12 cellular contexts compared by ENCODE assay signal in the genomic region with DNA sequence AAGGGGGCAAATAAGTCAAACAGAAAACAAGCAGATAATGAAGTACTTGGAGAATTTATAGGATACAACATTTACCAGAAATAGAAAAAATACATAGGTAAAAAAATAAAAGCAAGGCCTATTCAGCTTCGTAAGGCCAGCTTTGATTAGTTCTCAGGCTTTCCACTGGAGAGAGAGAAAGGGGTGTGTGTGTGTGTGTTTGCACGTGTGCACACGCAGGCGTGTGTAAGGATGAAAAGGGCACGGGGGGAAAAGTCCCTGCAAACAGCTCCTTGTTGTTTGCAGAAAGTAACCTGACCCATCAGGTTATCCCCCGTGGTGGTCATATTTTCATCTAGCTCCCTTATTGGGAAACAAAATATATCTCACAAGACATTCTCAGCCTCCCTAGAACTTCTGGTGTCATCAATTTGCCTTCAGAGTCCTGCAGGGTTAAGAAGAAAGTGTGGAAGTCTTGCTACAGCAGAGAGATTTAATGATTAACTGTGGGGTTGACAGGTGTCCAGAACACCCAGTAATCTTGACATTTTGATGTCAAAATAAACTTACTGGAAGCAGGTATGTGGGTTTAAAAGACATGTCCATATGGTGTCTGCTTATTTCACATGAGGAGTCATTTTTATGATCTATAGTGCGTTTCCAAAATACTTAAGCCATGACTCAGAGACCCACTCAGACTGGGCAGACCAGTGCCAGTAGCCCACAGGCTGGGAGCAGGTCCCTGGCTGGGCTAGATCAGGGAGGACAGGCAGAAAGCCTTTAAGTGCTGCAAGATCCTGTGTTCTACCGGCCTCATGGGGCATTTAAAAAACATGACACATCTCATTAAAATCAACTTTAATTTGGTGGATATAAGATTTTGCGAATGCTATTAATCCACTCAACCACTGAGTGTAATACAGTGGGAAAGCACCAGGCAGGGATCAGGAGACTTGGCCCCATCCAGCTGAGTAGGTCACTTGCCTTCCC.
A peak's percentile ranks its signal among the peaks of the same experiment; 100 is the strongest.
DNase-seq lines count a peak whose midpoint lies in the region; ATAC-seq and TF ChIP-seq lines count a peak whose summit lies in the region.
"Had no signal": no experiment of that assay in that cellular context is flagged by ENCODE, and none has a peak within 500 bp of the region (broad histone marks: within the 10 kb centered on the region; RNA-seq: fewer than 3 reads in every experiment).

No MANE protein-coding gene starts in this region.

- H3F3A ChIP-seq in SK-N-SH (replicated peaks; ENCODE audit: insufficient read depth): peaks cover 15% of the 10 kb centered on the region

- H3K79me2 ChIP-seq in SK-N-SH (ENCODE audit: insufficient read depth): no peaks in the 10 kb centered on the region

- ATAC-seq in HG02678 (IDR thresholded peaks at IDR 0.05; ENCODE audit: unreplicated experiment): peak; percentile 73
- peak; percentile 84 for ATAC-seq in left lung
- ATAC-seq in HG02884 (IDR thresholded peaks at IDR 0.05; ENCODE audit: unreplicated experiment): no peak

- CTCF ChIA-PET in SK-N-SH (lab: Yijun Ruan, JAX): no interaction called here

- H3K27ac ChIP-seq in SK-N-SH (ENCODE audit: low read depth in 2 of 2, low read length in 1 of 2): peak overlapping the region; percentile 74 to 92
- no peak overlapping the region for H3K27ac ChIP-seq in left lung
- H3K27ac ChIP-seq: SK-N-MC had no signal

- H3K9me3 ChIP-seq in SK-N-SH (no peaks in the 10 kb centered on the region; the same call in 1 of the 2 replicates), left lung (no peaks in the 10 kb centered on the region)

- no peak overlapping the region for H2AFZ ChIP-seq in SK-N-SH (ENCODE audit: low read depth)

- peak overlapping the region; percentile 46; the same call in 1 of the 2 replicates for H3K4me2 ChIP-seq in SK-N-SH

- H3K27me3 ChIP-seq in SK-N-SH (ENCODE audit: insufficient read depth) (no peaks in the 10 kb centered on the region), left lung (no peaks in the 10 kb centered on the region)

- no peak overlapping the region; the same call in 1 of the 2 replicates for H3K9ac ChIP-seq in SK-N-SH

- H3K36me3 ChIP-seq in SK-N-SH (replicated peaks in 1 of 2; ENCODE audit: control insufficient read depth in 1 of 2, insufficient read depth in 2 of 2, low read length in 1 of 2): peaks cover 0 to under 1% of the 10 kb centered on the region in 2 experiments
- H3K36me3 ChIP-seq in left lung: no peaks in the 10 kb centered on the region

- WGBS in SK-N-SH (ENCODE audit: low lambda C conversion rate): 54% methylated on average over 9 of the region's 9 CpGs

- TF ChIP-seq EP300 in SK-N-SH (IDR thresholded peaks at IDR 0.05; ENCODE audit: borderline replicate concordance in 1 of 2, low read depth in 1 of 2, low read length in 1 of 2): peak; percentile 62 to 94

- H3K4me1 ChIP-seq in SK-N-SH (ENCODE audit: control insufficient read depth in 1 of 2, insufficient read depth in 2 of 2, low read depth in 1 of 2, low read length in 1 of 2) (peaks cover 7% of the 10 kb centered on the region in 2 experiments), left lung (no peaks in the 10 kb centered on the region)

- intact Hi-C loops in left lung (cut with DNase I): no loop called here

- POLR2A ChIA-PET in SK-N-SH (lab: Yijun Ruan, JAX): no interaction called here

- no peak overlapping the region for H3K4me3 ChIP-seq in SK-N-SH (ENCODE audit: low read depth in 2 of 2, low read length in 1 of 2)
- no peak overlapping the region for H3K4me3 ChIP-seq in left lung
- H3K4me3 ChIP-seq: SK-N-MC had no signal

- TF ChIP-seq CTCF in SK-N-SH (IDR thresholded peaks at IDR 0.05): no peak
- no peak for TF ChIP-seq CTCF in left lung (IDR thresholded peaks at IDR 0.05)

- no peaks in the 10 kb centered on the region for H4K20me1 ChIP-seq in SK-N-SH (ENCODE audit: insufficient read depth)

- TF ChIP-seq RAD21 in SK-N-SH (IDR thresholded peaks at IDR 0.05; ENCODE audit: low read length): no peak

- DNase-seq in EH (ENCODE audit: low read depth) (peak; percentile 93), SK-N-SH (no peak), left lung (no peak), SHP77 (lab: John Stamatoyannopoulos, UW) (no peak), middle frontal gyrus (ENCODE audit: extremely low spot score, low spot score) (no peak), NCI-H774 (lab: John Stamatoyannopoulos, UW) (no peak)
- DNase-seq: activated T-cell treated with anti-CD3 and anti-CD28 coated beads for 4 hours; effector memory CD4-positive, alpha-beta T cell; naive B cell had no signal

- no peaks in the 10 kb centered on the region for H3K9me2 ChIP-seq in SK-N-SH

TF ChIP-seq in SK-N-SH, 30 proteins besides CTCF, POLR2A, EP300 and RAD21 (continues in another document):
- TF ChIP-seq GATA2 (CRISPR knock-in tag; IDR thresholded peaks at IDR 0.05) (no peak), SIN3A (IDR thresholded peaks at IDR 0.05; ENCODE audit: borderline replicate concordance, low read depth, low read length) (peak; percentile 82), FOXM1 (IDR thresholded peaks at IDR 0.05; ENCODE audit: low read depth) (peak; percentile 93; the same call in 1 of the 2 replicates), JUND (IDR thresholded peaks at IDR 0.05) (peak; percentile 99), SMC3 (IDR thresholded peaks at IDR 0.05; ENCODE audit: low read depth, low read length) (no peak)
- TF ChIP-seq, protein P1, sequence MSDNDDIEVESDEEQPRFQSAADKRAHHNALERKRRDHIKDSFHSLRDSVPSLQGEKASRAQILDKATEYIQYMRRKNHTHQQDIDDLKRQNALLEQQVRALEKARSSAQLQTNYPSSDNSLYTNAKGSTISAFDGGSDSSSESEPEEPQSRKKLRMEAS (IDR thresholded peaks at IDR 0.05; ENCODE audit: low read depth): peak; percentile 56
- TF ChIP-seq, protein P2, sequence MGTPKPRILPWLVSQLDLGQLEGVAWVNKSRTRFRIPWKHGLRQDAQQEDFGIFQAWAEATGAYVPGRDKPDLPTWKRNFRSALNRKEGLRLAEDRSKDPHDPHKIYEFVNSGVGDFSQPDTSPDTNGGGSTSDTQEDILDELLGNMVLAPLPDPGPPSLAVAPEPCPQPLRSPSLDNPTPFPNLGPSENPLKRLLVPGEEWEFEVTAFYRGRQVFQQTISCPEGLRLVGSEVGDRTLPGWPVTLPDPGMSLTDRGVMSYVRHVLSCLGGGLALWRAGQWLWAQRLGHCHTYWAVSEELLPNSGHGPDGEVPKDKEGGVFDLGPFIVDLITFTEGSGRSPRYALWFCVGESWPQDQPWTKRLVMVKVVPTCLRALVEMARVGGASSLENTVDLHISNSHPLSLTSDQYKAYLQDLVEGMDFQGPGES (IDR thresholded peaks at IDR 0.05; ENCODE audit: low read depth, low read length): no peak
- TF ChIP-seq, protein P3, sequence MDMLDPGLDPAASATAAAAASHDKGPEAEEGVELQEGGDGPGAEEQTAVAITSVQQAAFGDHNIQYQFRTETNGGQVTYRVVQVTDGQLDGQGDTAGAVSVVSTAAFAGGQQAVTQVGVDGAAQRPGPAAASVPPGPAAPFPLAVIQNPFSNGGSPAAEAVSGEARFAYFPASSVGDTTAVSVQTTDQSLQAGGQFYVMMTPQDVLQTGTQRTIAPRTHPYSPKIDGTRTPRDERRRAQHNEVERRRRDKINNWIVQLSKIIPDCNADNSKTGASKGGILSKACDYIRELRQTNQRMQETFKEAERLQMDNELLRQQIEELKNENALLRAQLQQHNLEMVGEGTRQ (IDR thresholded peaks at IDR 0.05; ENCODE audit: borderline replicate concordance, low read depth, low read length): no peak
- TF ChIP-seq, protein P4, sequence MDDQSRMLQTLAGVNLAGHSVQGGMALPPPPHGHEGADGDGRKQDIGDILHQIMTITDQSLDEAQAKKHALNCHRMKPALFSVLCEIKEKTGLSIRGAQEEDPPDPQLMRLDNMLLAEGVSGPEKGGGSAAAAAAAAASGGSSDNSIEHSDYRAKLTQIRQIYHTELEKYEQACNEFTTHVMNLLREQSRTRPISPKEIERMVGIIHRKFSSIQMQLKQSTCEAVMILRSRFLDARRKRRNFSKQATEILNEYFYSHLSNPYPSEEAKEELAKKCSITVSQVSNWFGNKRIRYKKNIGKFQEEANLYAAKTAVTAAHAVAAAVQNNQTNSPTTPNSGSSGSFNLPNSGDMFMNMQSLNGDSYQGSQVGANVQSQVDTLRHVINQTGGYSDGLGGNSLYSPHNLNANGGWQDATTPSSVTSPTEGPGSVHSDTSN (IDR thresholded peaks at IDR 0.05): peak; percentile 95
- TF ChIP-seq, protein P5, sequence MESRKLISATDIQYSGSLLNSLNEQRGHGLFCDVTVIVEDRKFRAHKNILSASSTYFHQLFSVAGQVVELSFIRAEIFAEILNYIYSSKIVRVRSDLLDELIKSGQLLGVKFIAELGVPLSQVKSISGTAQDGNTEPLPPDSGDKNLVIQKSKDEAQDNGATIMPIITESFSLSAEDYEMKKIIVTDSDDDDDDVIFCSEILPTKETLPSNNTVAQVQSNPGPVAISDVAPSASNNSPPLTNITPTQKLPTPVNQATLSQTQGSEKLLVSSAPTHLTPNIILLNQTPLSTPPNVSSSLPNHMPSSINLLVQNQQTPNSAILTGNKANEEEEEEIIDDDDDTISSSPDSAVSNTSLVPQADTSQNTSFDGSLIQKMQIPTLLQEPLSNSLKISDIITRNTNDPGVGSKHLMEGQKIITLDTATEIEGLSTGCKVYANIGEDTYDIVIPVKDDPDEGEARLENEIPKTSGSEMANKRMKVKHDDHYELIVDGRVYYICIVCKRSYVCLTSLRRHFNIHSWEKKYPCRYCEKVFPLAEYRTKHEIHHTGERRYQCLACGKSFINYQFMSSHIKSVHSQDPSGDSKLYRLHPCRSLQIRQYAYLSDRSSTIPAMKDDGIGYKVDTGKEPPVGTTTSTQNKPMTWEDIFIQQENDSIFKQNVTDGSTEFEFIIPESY (IDR thresholded peaks at IDR 0.05; ENCODE audit: borderline replicate concordance, low read depth): no peak; the same call in 1 of the 2 replicates

Comparison
In these comparisons a context has a peak if more than half of its experiments do, and no peak if none do; other contexts are left out.
1. H3K27ac ChIP-seq: peak in SK-N-SH (2 of 2); none in left lung (0 of 2).